32 cellular contexts compared by ENCODE assay signal in genomic region chr6:108242259-108242658, GRCh38.
"Had no signal": no experiment of that assay in that cellular context is flagged by ENCODE, and none has a peak within 500 bp of the region (broad histone marks: within the 10 kb centered on the region; RNA-seq: fewer than 3 reads in every experiment).

No MANE protein-coding gene starts in this region.

- H3K27me3 Mint-ChIP-seq: activated naive CD4-positive, alpha-beta T cell treated with anti-CD3 and anti-CD28 coated beads, Interleukin-2, amount 50 U/mL, for 24 hours; activated T-cell treated with anti-CD3 and anti-CD28 coated beads, Interleukin-2, amount 50 U/mL, for 24 hours; T-cell had no signal

- FAIRE-seq: TTC549 had no signal

- H3K4me3 Mint-ChIP-seq: activated CD8-positive, alpha-beta T cell treated with anti-CD3 and anti-CD28 coated beads, Interleukin-2, amount 10 ng/mL, durations not matched to agents 7 days and 5 days; activated naive CD4-positive, alpha-beta T cell treated with anti-CD3 and anti-CD28 coated beads, Interleukin-2, amount 50 U/mL, for 24 hours; activated T-cell treated with anti-CD3 and anti-CD28 coated beads, Interleukin-2, amount 50 U/mL, for 24 hours; activated T-helper 1 cell treated with anti-CD3 and anti-CD28 coated beads, Interleukin-12 subunit alpha, Interleukin-12 subunit beta, Interleukin-2, Interleukin-4 antibody, amounts not matched to agents 30 ng/mL and 10 ng/mL and 1 ng/mL, durations not matched to agents 14 hours and 24 hours and 36 hours; T-cell had no signal

- H3K9me3 Mint-ChIP-seq: activated naive CD4-positive, alpha-beta T cell treated with anti-CD3 and anti-CD28 coated beads, Interleukin-2, amount 50 U/mL, for 24 hours had no signal

- H3K27me3 ChIP-seq: breast epithelium had no signal

- H3K4me3 ChIP-seq: breast epithelium, SK-N-MC had no signal

- ATAC-seq: activated CD8-positive, alpha-beta T cell treated with anti-CD3 and anti-CD28 coated beads, Interleukin-2, amount 10 ng/mL, durations not matched to agents 7 days and 5 days; Panc1; Right ventricle myocardium inferior; T-cell had no signal

- H3K27ac Mint-ChIP-seq: activated CD8-positive, alpha-beta T cell treated with anti-CD3 and anti-CD28 coated beads, Interleukin-2, amount 10 ng/mL, durations not matched to agents 7 days and 5 days; activated naive CD4-positive, alpha-beta T cell treated with anti-CD3 and anti-CD28 coated beads, Interleukin-2, amount 50 U/mL, for 24 hours; activated T-cell treated with anti-CD3 and anti-CD28 coated beads, Interleukin-2, amount 50 U/mL, for 24 hours; activated T-helper 1 cell treated with anti-CD3 and anti-CD28 coated beads, Interleukin-12 subunit alpha, Interleukin-12 subunit beta, Interleukin-2, Interleukin-4 antibody, amounts not matched to agents 30 ng/mL and 10 ng/mL and 1 ng/mL, durations not matched to agents 14 hours and 24 hours and 36 hours; T-cell had no signal

- H3K4me1 ChIP-seq: breast epithelium had no signal

- H3K36me3 ChIP-seq: breast epithelium had no signal

- DNase-seq: activated CD4-positive, alpha-beta T cell treated with anti-CD3 and anti-CD28 coated beads for 48 hours; activated CD4-positive, alpha-beta T cell treated with anti-CD3 and anti-CD28 coated beads, Interleukin-2, amount 50 U/mL, for 4 hours; activated CD4-positive, CD25-positive, alpha-beta regulatory T cell treated with anti-CD3 and anti-CD28 coated beads, Interleukin-2, amount 50 U/mL, for 72 hours; activated CD8-positive, alpha-beta memory T cell treated with anti-CD3 and anti-CD28 coated beads, Interleukin-2, amount 50 U/mL, for 48 hours; activated CD8-positive, alpha-beta T cell treated with anti-CD3 and anti-CD28 coated beads, Interleukin-2, amount 10 ng/mL, durations not matched to agents 7 days and 5 days; activated effector memory CD4-positive, alpha-beta T cell treated with Interleukin-2 at 50 U/mL for 16 hours; activated naive CD4-positive, alpha-beta T cell; activated T-cell treated with anti-CD3 and anti-CD28 coated beads, Interleukin-2, amount 50 U/mL, for 24 hours; aorta; caudate nucleus; MV-4-11; NCI-H1092 treated with DMSO at 0.1 percent for 48 hours; NCI-H1417 treated with DMSO at 0.1 percent for 48 hours; NCI-H1694; NCI-H2029 treated with DMSO at 0.1 percent for 48 hours; NCI-H345; NCI-H510A; NCI-H526 treated with DMSO at 0.1 percent for 48 hours; NCI-H82; NK-92 treated with Interleukin-12 subunit alpha and Interleukin-12 subunit beta, amount 100 ng/mL, for 24 hours; OCI-M1; RPMI8226; T-cell; T-helper 2 cell; T1000 had no signal

- H3K27ac ChIP-seq: breast epithelium, SK-N-MC had no signal
